In genomic region chr10:9878429-9878828, GRCh38 we compare ENCODE assay signal across 40 cellular contexts.
"Had no signal": no experiment of that assay in that cellular context is flagged by ENCODE, and none has a peak within 500 bp of the region (broad histone marks: within the 10 kb centered on the region; RNA-seq: fewer than 3 reads in every experiment).

No MANE protein-coding gene starts in this region.

- H3K4me1 Mint-ChIP-seq: activated CD4-positive, alpha-beta memory T cell treated with anti-CD3 and anti-CD28 coated beads, Interleukin-2, amount 10 ng/mL, durations not matched to agents 7 days and 5 days; activated CD4-positive, alpha-beta T cell treated with anti-CD3 and anti-CD28 coated beads for 36 hours; activated CD4-positive, alpha-beta T cell treated with anti-CD3 and anti-CD28 coated beads, Interleukin-2, amount 10 ng/mL, durations not matched to agents 7 days and 5 days; activated CD8-positive, alpha-beta memory T cell treated with anti-CD3 and anti-CD28 coated beads, Interleukin-2, amount 10 ng/mL, durations not matched to agents 7 days and 5 days; activated naive CD4-positive, alpha-beta T cell treated with anti-CD3 and anti-CD28 coated beads, Interleukin-2, amount 10 ng/mL, durations not matched to agents 7 days and 5 days; activated naive CD4-positive, alpha-beta T cell treated with anti-CD3 and anti-CD28 coated beads, Interleukin-2, amount 50 U/mL, for 24 hours; activated naive CD8-positive, alpha-beta T cell treated with anti-CD3 and anti-CD28 coated beads, Interleukin-2, amount 10 ng/mL, durations not matched to agents 7 days and 5 days; activated naive CD8-positive, alpha-beta T cell treated with anti-CD3 and anti-CD28 coated beads, Interleukin-2, amount 50 U/mL, for 24 hours; brain; central memory CD8-positive, alpha-beta T cell; WTC11 had no signal

- H3K27ac ChIP-seq: ascending aorta, cardiac muscle cell, WERI-Rb-1 had no signal

- H3K4me1 ChIP-seq: ascending aorta had no signal

- H3K4me3 ChIP-seq: ascending aorta, cardiac muscle cell had no signal

- H3K4me3 Mint-ChIP-seq: activated CD4-positive, alpha-beta memory T cell treated with anti-CD3 and anti-CD28 coated beads, Interleukin-2, amount 10 ng/mL, durations not matched to agents 7 days and 5 days; activated CD4-positive, alpha-beta T cell treated with anti-CD3 and anti-CD28 coated beads for 36 hours; activated CD4-positive, alpha-beta T cell treated with anti-CD3 and anti-CD28 coated beads, Interleukin-2, amount 10 ng/mL, durations not matched to agents 7 days and 5 days; activated CD8-positive, alpha-beta memory T cell treated with anti-CD3 and anti-CD28 coated beads, Interleukin-2, amount 10 ng/mL, durations not matched to agents 7 days and 5 days; activated CD8-positive, alpha-beta T cell treated with anti-CD3 and anti-CD28 coated beads, Interleukin-2, amount 10 ng/mL, durations not matched to agents 7 days and 5 days; activated naive CD4-positive, alpha-beta T cell treated with anti-CD3 and anti-CD28 coated beads, Interleukin-2, amount 10 ng/mL, durations not matched to agents 7 days and 5 days; activated naive CD4-positive, alpha-beta T cell treated with anti-CD3 and anti-CD28 coated beads, Interleukin-2, amount 50 U/mL, for 24 hours; activated naive CD8-positive, alpha-beta T cell; activated naive CD8-positive, alpha-beta T cell treated with anti-CD3 and anti-CD28 coated beads, Interleukin-2, amount 10 ng/mL, durations not matched to agents 7 days and 5 days; activated naive CD8-positive, alpha-beta T cell treated with anti-CD3 and anti-CD28 coated beads, Interleukin-2, amount 50 U/mL, for 24 hours; activated T-cell treated with anti-CD3 and anti-CD28 coated beads, Interleukin-2, amount 50 U/mL, for 24 hours; brain; central memory CD8-positive, alpha-beta T cell; T-helper 1 cell treated with Interleukin-12 subunit alpha and Interleukin-12 subunit beta and Interleukin-4 antibody, amounts not matched to agents 30 μg/mL and 1 μg/mL, for 36 hours; T-helper 2 cell treated with Interferon-gamma antibody and Interleukin-4, amounts not matched to agents 5 μg/mL and 100 μg/mL, for 36 hours; WTC11 had no signal

- H3K9me3 Mint-ChIP-seq: activated naive CD4-positive, alpha-beta T cell treated with anti-CD3 and anti-CD28 coated beads, Interleukin-2, amount 10 ng/mL, durations not matched to agents 7 days and 5 days; central memory CD8-positive, alpha-beta T cell; T-helper 1 cell treated with Interleukin-12 subunit alpha and Interleukin-12 subunit beta and Interleukin-4 antibody, amounts not matched to agents 30 μg/mL and 1 μg/mL, for 36 hours had no signal

- H3K9me3 ChIP-seq: ascending aorta had no signal

- H3K36me3 Mint-ChIP-seq: activated CD8-positive, alpha-beta memory T cell treated with anti-CD3 and anti-CD28 coated beads, Interleukin-2, amount 10 ng/mL, durations not matched to agents 7 days and 5 days; activated naive CD4-positive, alpha-beta T cell treated with anti-CD3 and anti-CD28 coated beads, Interleukin-2, amount 10 ng/mL, durations not matched to agents 7 days and 5 days; activated naive CD4-positive, alpha-beta T cell treated with anti-CD3 and anti-CD28 coated beads, Interleukin-2, amount 50 U/mL, for 24 hours; activated naive CD8-positive, alpha-beta T cell; activated naive CD8-positive, alpha-beta T cell treated with anti-CD3 and anti-CD28 coated beads, Interleukin-2, amount 10 ng/mL, durations not matched to agents 7 days and 5 days; brain had no signal

- ATAC-seq: activated CD4-positive, alpha-beta T cell treated with anti-CD3 and anti-CD28 coated beads for 36 hours; activated CD4-positive, CD25-positive, alpha-beta regulatory T cell treated with anti-CD3 and anti-CD28 coated beads, Interleukin-2, amount 50 U/mL, for 24 hours; activated CD8-positive, alpha-beta memory T cell treated with anti-CD3 and anti-CD28 coated beads, Interleukin-2, amount 10 ng/mL, durations not matched to agents 7 days and 5 days; activated CD8-positive, alpha-beta T cell treated with anti-CD3 and anti-CD28 coated beads, Interleukin-2, amount 10 ng/mL, durations not matched to agents 7 days and 5 days; activated naive CD8-positive, alpha-beta T cell treated with anti-CD3 and anti-CD28 coated beads, Interleukin-2, amount 50 U/mL, for 24 hours; WTC11 had no signal

- H3K27ac Mint-ChIP-seq: activated CD4-positive, alpha-beta memory T cell treated with anti-CD3 and anti-CD28 coated beads, Interleukin-2, amount 10 ng/mL, durations not matched to agents 7 days and 5 days; activated CD4-positive, alpha-beta T cell treated with anti-CD3 and anti-CD28 coated beads for 36 hours; activated CD4-positive, alpha-beta T cell treated with anti-CD3 and anti-CD28 coated beads, Interleukin-2, amount 10 ng/mL, durations not matched to agents 7 days and 5 days; activated CD8-positive, alpha-beta memory T cell treated with anti-CD3 and anti-CD28 coated beads, Interleukin-2, amount 10 ng/mL, durations not matched to agents 7 days and 5 days; activated CD8-positive, alpha-beta T cell treated with anti-CD3 and anti-CD28 coated beads, Interleukin-2, amount 10 ng/mL, durations not matched to agents 7 days and 5 days; activated naive CD4-positive, alpha-beta T cell treated with anti-CD3 and anti-CD28 coated beads, Interleukin-2, amount 10 ng/mL, durations not matched to agents 7 days and 5 days; activated naive CD4-positive, alpha-beta T cell treated with anti-CD3 and anti-CD28 coated beads, Interleukin-2, amount 50 U/mL, for 24 hours; activated naive CD8-positive, alpha-beta T cell; activated naive CD8-positive, alpha-beta T cell treated with anti-CD3 and anti-CD28 coated beads, Interleukin-2, amount 10 ng/mL, durations not matched to agents 7 days and 5 days; activated naive CD8-positive, alpha-beta T cell treated with anti-CD3 and anti-CD28 coated beads, Interleukin-2, amount 50 U/mL, for 24 hours; activated T-cell treated with anti-CD3 and anti-CD28 coated beads, Interleukin-2, amount 50 U/mL, for 24 hours; activated T-helper 2 cell treated with anti-CD3 and anti-CD28 coated beads, Interferon-gamma antibody, Interleukin-2, Interleukin-4, amounts not matched to agents 10 μg/mL and 5 μg/mL and 100 μg/mL, durations not matched to agents 14 hours and 24 hours and 36 hours; brain; T-helper 1 cell treated with Interleukin-12 subunit alpha and Interleukin-12 subunit beta and Interleukin-4 antibody, amounts not matched to agents 30 μg/mL and 1 μg/mL, for 36 hours; T-helper 2 cell treated with Interferon-gamma antibody and Interleukin-4, amounts not matched to agents 5 μg/mL and 100 μg/mL, for 36 hours; WTC11 had no signal

- DNase-seq: activated CD4-positive, alpha-beta memory T cell treated with anti-CD3 and anti-CD28 coated beads, Interleukin-2, amount 10 ng/mL, durations not matched to agents 7 days and 5 days; activated CD4-positive, alpha-beta T cell treated with anti-CD3 and anti-CD28 coated beads for 1 hour; activated CD4-positive, alpha-beta T cell treated with anti-CD3 and anti-CD28 coated beads for 36 hours; activated CD4-positive, alpha-beta T cell treated with anti-CD3 and anti-CD28 coated beads for 48 hours; activated CD4-positive, alpha-beta T cell treated with anti-CD3 and anti-CD28 coated beads, Interleukin-2, amount 10 ng/mL, durations not matched to agents 7 days and 5 days; activated CD4-positive, alpha-beta T cell treated with anti-CD3 and anti-CD28 coated beads, Interleukin-2, amount 50 U/mL, for 48 hours; activated CD4-positive, CD25-positive, alpha-beta regulatory T cell; activated CD8-positive, alpha-beta memory T cell treated with anti-CD3 and anti-CD28 coated beads for 24 hours; activated CD8-positive, alpha-beta memory T cell treated with anti-CD3 and anti-CD28 coated beads, Interleukin-2, amount 10 ng/mL, durations not matched to agents 7 days and 5 days; activated CD8-positive, alpha-beta memory T cell treated with anti-CD3 and anti-CD28 coated beads, Interleukin-2, amount 50 U/mL, for 48 hours; activated CD8-positive, alpha-beta T cell treated with anti-CD3 and anti-CD28 coated beads, Interleukin-2, amount 10 ng/mL, durations not matched to agents 7 days and 5 days; activated effector memory CD4-positive, alpha-beta T cell treated with Interleukin-2 at 50 U/mL for 16 hours; activated gamma-delta T cell; activated naive CD4-positive, alpha-beta T cell treated with anti-CD3 and anti-CD28 coated beads, Interleukin-2, amount 10 ng/mL, durations not matched to agents 7 days and 5 days; activated naive CD4-positive, alpha-beta T cell treated with Interleukin-2 at 50 U/mL for 16 hours; activated naive CD8-positive, alpha-beta T cell treated with anti-CD3 and anti-CD28 coated beads, Interleukin-2, amount 10 ng/mL, durations not matched to agents 7 days and 5 days; activated naive CD8-positive, alpha-beta T cell treated with anti-CD3 and anti-CD28 coated beads, Interleukin-2, amount 50 U/mL, for 24 hours; activated T-cell treated with anti-CD3 and anti-CD28 coated beads, Interleukin-2, amount 50 U/mL, for 24 hours; activated T-cell treated with anti-CD3 and anti-CD28 coated beads, Interleukin-2, amount 50 U/mL, for 48 hours; amygdala; anterior cingulate cortex; caudate nucleus; cerebellar nuclear complex; T-helper 2 cell; T-helper 9 cell; WERI-Rb-1 had no signal

- H3K27me3 Mint-ChIP-seq: activated CD4-positive, alpha-beta memory T cell treated with anti-CD3 and anti-CD28 coated beads, Interleukin-2, amount 10 ng/mL, durations not matched to agents 7 days and 5 days; activated CD4-positive, alpha-beta T cell treated with anti-CD3 and anti-CD28 coated beads for 36 hours; activated CD4-positive, alpha-beta T cell treated with anti-CD3 and anti-CD28 coated beads, Interleukin-2, amount 10 ng/mL, durations not matched to agents 7 days and 5 days; activated CD8-positive, alpha-beta memory T cell treated with anti-CD3 and anti-CD28 coated beads, Interleukin-2, amount 10 ng/mL, durations not matched to agents 7 days and 5 days; activated naive CD4-positive, alpha-beta T cell treated with anti-CD3 and anti-CD28 coated beads, Interleukin-2, amount 10 ng/mL, durations not matched to agents 7 days and 5 days; activated naive CD4-positive, alpha-beta T cell treated with anti-CD3 and anti-CD28 coated beads, Interleukin-2, amount 50 U/mL, for 24 hours; activated naive CD8-positive, alpha-beta T cell; activated naive CD8-positive, alpha-beta T cell treated with anti-CD3 and anti-CD28 coated beads, Interleukin-2, amount 10 ng/mL, durations not matched to agents 7 days and 5 days; activated naive CD8-positive, alpha-beta T cell treated with anti-CD3 and anti-CD28 coated beads, Interleukin-2, amount 50 U/mL, for 24 hours; activated T-cell treated with anti-CD3 and anti-CD28 coated beads, Interleukin-2, amount 50 U/mL, for 24 hours; brain; central memory CD8-positive, alpha-beta T cell had no signal

- H3K36me3 ChIP-seq: ascending aorta, cardiac muscle cell, WERI-Rb-1 had no signal

- FAIRE-seq: bronchial epithelial cell, colon, TTC549 had no signal

- H3K27me3 ChIP-seq: ascending aorta, cardiac muscle cell had no signal
